In the genomic region with DNA sequence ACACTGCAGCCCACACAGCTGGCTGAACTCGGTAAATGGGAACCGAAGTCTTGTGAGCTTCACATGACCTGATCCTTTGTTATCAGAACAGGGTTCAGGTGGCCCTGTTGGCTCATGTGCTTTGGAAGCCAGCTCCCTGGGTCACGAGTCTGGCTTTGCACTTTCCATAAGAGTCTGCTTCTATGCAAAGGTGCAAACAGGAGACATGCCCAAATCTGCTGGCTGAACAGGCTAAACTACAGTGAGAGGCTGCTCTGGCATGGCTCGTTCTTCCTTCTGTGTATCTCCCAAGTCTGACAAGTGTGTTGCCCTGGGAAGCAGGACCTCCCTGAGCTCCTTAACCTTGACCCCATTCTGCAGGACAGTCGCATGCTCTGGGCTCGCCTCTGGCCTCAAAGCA, we compare ENCODE assay signal across 26 cellular contexts.
"Had no signal": no experiment of that assay in that cellular context is flagged by ENCODE, and none has a peak within 500 bp of the region (broad histone marks: within the 10 kb centered on the region; RNA-seq: fewer than 3 reads in every experiment).

No MANE protein-coding gene starts in this region.

- H3K9me3 ChIP-seq: adrenal gland, ascending aorta, gastroesophageal sphincter, heart left ventricle, lower lobe of right lung, mucosa of descending colon, right lobe of liver, thoracic aorta, uterus had no signal

- H3K4me1 ChIP-seq: adrenal gland, ascending aorta, gastroesophageal sphincter, lower lobe of right lung, right lobe of liver, uterus had no signal

- ATAC-seq: gastroesophageal sphincter; heart left ventricle; lower lobe of right lung; mucosa of descending colon; natural killer cell treated with Interleukin-12 subunit alpha and Interleukin-12 subunit beta and Interleukin-15 and Interleukin-18, amount 100 ng/mL, for 72 hours; right lobe of liver; stimulated activated effector memory CD8-positive, alpha-beta T cell treated with anti-CD3 and anti-CD28 coated beads, Interleukin-12 subunit alpha, Interleukin-12 subunit beta, amount 100 ng/mL, for 72 hours had no signal

- H3K4me3 ChIP-seq: adrenal gland, ascending aorta, gastroesophageal sphincter, heart left ventricle, lower lobe of right lung, mucosa of descending colon, right lobe of liver, thoracic aorta, uterus had no signal

- H3K27me3 ChIP-seq: adrenal gland, ascending aorta, brain microvascular endothelial cell, gastroesophageal sphincter, heart left ventricle, right lobe of liver, uterus had no signal

- H3K36me3 ChIP-seq: adrenal gland, ascending aorta, brain microvascular endothelial cell, gastroesophageal sphincter, heart left ventricle, lower lobe of right lung, right lobe of liver, thoracic aorta, uterus had no signal

- DNase-seq: activated CD4-positive, alpha-beta T cell treated with anti-CD3 and anti-CD28 coated beads for 4 hours; activated CD4-positive, alpha-beta T cell treated with anti-CD3 and anti-CD28 coated beads, Interleukin-2, amount 50 U/mL, for 4 hours; activated effector memory CD4-positive, alpha-beta T cell treated with Interleukin-2 at 50 U/mL for 16 hours; activated naive CD4-positive, alpha-beta T cell treated with Interleukin-2 at 50 U/mL for 16 hours; activated naive CD8-positive, alpha-beta T cell treated with anti-CD3 and anti-CD28 coated beads for 36 hours; activated T-cell treated with anti-CD3 and anti-CD28 coated beads for 4 hours; central memory CD4-positive, alpha-beta T cell; effector CD8-positive, alpha-beta T cell; erythroblast; heart left ventricle; lower lobe of right lung; mesendoderm; mucosa of descending colon; right lobe of liver; stimulated activated CD4-positive, alpha-beta T cell treated with anti-CD3 and anti-CD28 coated beads, Interleukin-12 subunit alpha, Interleukin-12 subunit beta, amount 100 ng/mL, for 4 hours; stimulated activated CD4-positive, alpha-beta T cell treated with anti-CD3 and anti-CD28 coated beads, Interleukin-4, amount 100 ng/mL, for 24 hours; T-helper 9 cell; uterus had no signal

- H3K27ac ChIP-seq: adrenal gland, ascending aorta, brain microvascular endothelial cell, gastroesophageal sphincter, heart left ventricle, lower lobe of right lung, right lobe of liver, thoracic aorta, uterus, VCaP had no signal
